In the genomic region with DNA sequence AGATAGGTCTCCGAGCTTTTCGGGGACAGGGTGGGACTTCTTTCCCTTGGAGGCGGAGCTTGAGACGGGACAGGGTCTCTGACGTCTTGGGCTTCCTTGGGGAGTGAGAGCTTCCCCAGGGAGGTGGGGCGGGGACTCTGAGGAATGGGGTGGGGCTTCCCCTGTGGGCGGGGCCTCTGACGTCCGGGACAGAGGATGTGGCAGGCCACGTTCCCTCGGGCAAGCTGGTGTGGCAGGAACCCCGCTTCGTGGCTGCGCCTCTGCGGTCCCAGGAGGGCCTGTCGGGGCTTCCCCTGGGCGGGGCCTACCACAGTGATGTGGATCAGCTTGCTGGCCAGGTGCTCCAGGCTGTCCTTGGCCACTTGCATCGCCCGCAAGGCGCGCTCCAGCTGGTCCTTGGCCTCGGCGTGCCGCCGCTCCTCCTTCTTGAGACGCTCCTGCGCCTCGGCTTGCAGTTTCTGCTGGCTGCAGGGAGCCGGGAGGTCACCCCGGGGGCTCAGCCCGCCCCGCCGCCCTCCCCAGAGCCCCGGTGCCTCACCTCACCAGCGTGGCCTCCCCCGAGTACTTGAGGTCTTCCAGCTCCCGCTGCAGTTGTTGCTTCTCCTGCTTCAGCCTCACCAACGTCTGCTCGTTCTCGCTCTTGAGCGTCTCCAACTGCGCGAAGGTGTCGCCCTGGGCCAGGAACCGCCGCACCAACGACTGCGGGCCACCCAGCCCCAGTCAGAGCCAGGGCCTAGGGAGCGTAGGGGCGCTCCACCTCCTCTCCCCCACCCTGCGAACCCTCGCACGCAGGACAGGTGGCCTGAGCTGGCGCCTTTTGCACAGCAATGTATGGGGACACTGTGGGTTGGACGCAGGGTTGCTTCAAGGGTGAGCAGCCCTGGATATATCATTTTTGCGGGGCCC, we compare ENCODE assay signal across 8 cellular contexts. TPM values are rescaled to one million over a fixed set of nuclear protein-coding genes. Genes with fewer than 3 reads are reported as not detected.
A peak's percentile ranks its signal among the peaks of the same experiment; 100 is the strongest.
DNase-seq lines count a peak whose midpoint lies in the region; ATAC-seq and TF ChIP-seq lines count a peak whose summit lies in the region.

No MANE protein-coding gene starts in this region.

- H3K4me3 ChIP-seq in lung: no peak overlapping the region

- H3K36me3 ChIP-seq in lung (ENCODE audit: control insufficient read depth in 2 of 2, insufficient read depth in 2 of 2, low read length in 2 of 2): no peaks in the 10 kb centered on the region

- ATAC-seq in GM18517 (IDR thresholded peaks at IDR 0.05; ENCODE audit: unreplicated experiment) (peak; percentile 59), HG03469 (IDR thresholded peaks at IDR 0.05; ENCODE audit: unreplicated experiment) (peak; percentile 49), lung (ENCODE audit: insufficient read depth, low FRiP score) (peak; percentile 80), HG02852 (IDR thresholded peaks at IDR 0.05; ENCODE audit: unreplicated experiment) (no peak)

- H3K36me3 Mint-ChIP-seq in dendritic cell treated with granulocyte-macrophage colony-stimulating factor and Interleukin-4, amounts not matched to agents 40 ng/mL and 50 ng/mL, for 4 days (ENCODE audit: low read depth): no peaks in the 10 kb centered on the region

- WGBS in lung, 2 donors: 4 to 6% methylated on average over 52 to 56 of the region's 56 CpGs

- peaks cover 0 to 2% of the 10 kb centered on the region in 2 donors for H3K9me3 ChIP-seq in lung (ENCODE audit: control insufficient read depth in 2 of 2, insufficient read depth in 1 of 2, low read length in 1 of 2)

- peaks cover 68% of the 10 kb centered on the region for H3K27me3 Mint-ChIP-seq in dendritic cell treated with granulocyte-macrophage colony-stimulating factor and Interleukin-4, amounts not matched to agents 40 ng/mL and 50 ng/mL, for 4 days

- TF ChIP-seq CTCF in lung (IDR thresholded peaks at IDR 0.05; ENCODE audit: control extremely low read depth, extremely low read depth): no peak

- peak overlapping the region; percentile 66 for H3K27ac Mint-ChIP-seq in dendritic cell treated with granulocyte-macrophage colony-stimulating factor and Interleukin-4, amounts not matched to agents 40 ng/mL and 50 ng/mL, for 4 days

- no peaks in the 10 kb centered on the region for H3K9me3 Mint-ChIP-seq in dendritic cell treated with granulocyte-macrophage colony-stimulating factor and Interleukin-4, amounts not matched to agents 40 ng/mL and 50 ng/mL, for 4 days

- peaks cover 54% of the 10 kb centered on the region for H3K4me1 Mint-ChIP-seq in dendritic cell treated with granulocyte-macrophage colony-stimulating factor and Interleukin-4, amounts not matched to agents 40 ng/mL and 50 ng/mL, for 4 days (ENCODE audit: low read depth)

- peak overlapping the region; percentile 80 for H3K4me3 Mint-ChIP-seq in dendritic cell treated with granulocyte-macrophage colony-stimulating factor and Interleukin-4, amounts not matched to agents 40 ng/mL and 50 ng/mL, for 4 days

- H3K27ac ChIP-seq in lung (ENCODE audit: low read depth in 1 of 2, low read length in 1 of 2): peak overlapping the region in 1 of 2 donors; percentile 71

- DNase-seq in activated CD4-positive, alpha-beta T cell treated with anti-CD3 and anti-CD28 coated beads for 4 hours: peak; percentile 37 to 53
- DNase-seq in lung (ENCODE audit: low spot score) (peak; percentile 86), globus pallidus (ENCODE audit: low spot score) (no peak)
- DNase-seq in stimulated activated CD8-positive, alpha-beta memory T cell treated with anti-CD3 and anti-CD28 coated beads, Interleukin-15, amount 100 ng/mL, for 1 hour (ENCODE audit: low read depth): peak; percentile 28

- peaks cover 0 to 21% of the 10 kb centered on the region in 2 donors for H3K4me1 ChIP-seq in lung (ENCODE audit: control insufficient read depth in 2 of 2, insufficient read depth in 2 of 2, low read length in 2 of 2)

- intact Hi-C loops in dendritic cell treated with granulocyte-macrophage colony-stimulating factor and Interleukin-4, amounts not matched to agents 40 ng/mL and 50 ng/mL, for 4 days (cut with micrococcal nuclease): loop anchor here (2.0 kb wide), 1 partner anchor 42 kb away; no protein-coding TSS in a partner anchor

- H3K27me3 ChIP-seq in lung (ENCODE audit: control insufficient read depth, insufficient read depth): no peaks in the 10 kb centered on the region

RNA-seq across cellular contexts. Expression of a gene that starts 3.3 kb away (rescaled TPM):
- 10 to 100 TPM; 35.2 to 45.2 TPM for total RNA-seq in lung
- 10 to 100 TPM; 10.4 to 39.3 TPM for polyA plus RNA-seq in lung

RNA-seq across cellular contexts. Expression of a gene that starts 12.5 kb away (rescaled TPM):
- total RNA-seq in lung: 1 to 10 TPM; 3.9 to 9.8 TPM
- polyA plus RNA-seq in lung: 1 to 10 TPM; 2.0 to 4.5 TPM

RNA-seq across cellular contexts. Expression of a gene that starts 13.0 kb away (rescaled TPM):
- 100 to 1,000 TPM; 115 to 315 TPM for total RNA-seq in lung
- 100 to 1,000 TPM; 142 to 174 TPM for polyA plus RNA-seq in lung

RNA-seq across cellular contexts. Expression of a gene that starts 38.3 kb away (rescaled TPM):
- 10 to 100 TPM; 14.5 to 20.6 TPM for total RNA-seq in lung
- 10 to 100 TPM in 1 of 2 donors, 1 to 10 TPM in 1; 8.7 to 14.7 TPM for polyA plus RNA-seq in lung

RNA-seq across cellular contexts. Expression of a gene that starts 48.0 kb away (rescaled TPM):
- total RNA-seq in lung: 1 to 10 TPM; 1.1 to 4.1 TPM
- 1 to 10 TPM; 3.5 to 4.0 TPM for polyA plus RNA-seq in lung
